18 cellular contexts compared by ENCODE assay signal in the genomic region with DNA sequence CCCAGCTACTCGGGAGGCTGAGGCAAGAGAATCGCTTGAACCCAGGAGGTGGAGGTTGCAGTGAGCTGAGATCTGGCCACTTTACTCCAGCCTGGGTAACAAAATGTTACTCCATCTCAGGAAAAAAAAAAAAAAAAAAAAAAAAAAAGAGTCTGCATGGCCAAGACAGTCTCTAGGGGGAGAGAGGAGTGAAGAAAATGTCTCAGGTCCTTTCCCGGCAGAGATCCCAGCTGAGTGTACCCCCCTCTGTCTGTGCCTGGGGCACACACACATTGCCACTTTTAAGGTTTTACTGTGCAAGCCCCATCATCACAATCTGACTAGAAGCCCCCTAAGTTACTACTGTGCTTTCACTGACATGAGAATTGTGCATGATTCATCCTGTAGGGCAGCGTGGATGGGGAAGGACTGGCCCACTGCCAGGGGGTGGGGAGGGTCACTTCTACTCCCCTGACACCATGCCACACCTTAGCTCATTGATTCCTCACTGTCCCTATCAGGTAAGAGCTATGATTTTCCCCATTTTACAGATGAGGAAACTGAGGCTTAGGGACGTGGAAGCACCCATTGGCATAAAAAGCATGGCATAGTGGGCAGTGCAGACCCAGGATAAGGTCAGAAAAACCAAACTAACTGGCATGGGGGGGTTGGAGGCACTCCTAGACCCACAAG.
A peak's percentile ranks its signal among the peaks of the same experiment; 100 is the strongest.
DNase-seq lines count a peak whose midpoint lies in the region; ATAC-seq, FAIRE-seq and TF ChIP-seq lines count a peak whose summit lies in the region.
"Had no signal": no experiment of that assay in that cellular context is flagged by ENCODE, and none has a peak within 500 bp of the region (broad histone marks: within the 10 kb centered on the region; RNA-seq: fewer than 3 reads in every experiment).

No MANE protein-coding gene starts in this region.

- H3K4me2 ChIP-seq in HepG2 (ENCODE audit: low read depth, low read length), result peak overlapping the region; percentile 71
- H3K4me2 ChIP-seq: PC-9 had no signal

- H4K20me1 ChIP-seq in HepG2 (ENCODE audit: insufficient read depth, low read length), result no peaks in the 10 kb centered on the region

- TF ChIP-seq CTCF in AG04450 (IDR thresholded peaks at IDR 0.05; ENCODE audit: low read depth, low read length), result peak; percentile 19; the same call in 1 of the 2 replicates
- TF ChIP-seq CTCF in HFFc6 (IDR thresholded peaks at IDR 0.05), result peak; percentile 30; the same call in 1 of the 2 replicates
- TF ChIP-seq CTCF in HepG2 (CRISPR knock-in tag; IDR thresholded peaks at IDR 0.05), result no peak
- no peak for TF ChIP-seq CTCF in GM13976 (IDR thresholded peaks at IDR 0.05; ENCODE audit: borderline replicate concordance, control extremely low read depth, extremely low read depth, insufficient read depth, missing control alignments)

- H3K4me1 Mint-ChIP-seq in HFFc6 (ENCODE audit: low read depth), result peaks cover 12% of the 10 kb centered on the region; the same call in 1 of the 2 replicates

- H3K4me1 ChIP-seq in HepG2 (ENCODE audit: insufficient read depth, low read length), result peaks cover 43% of the 10 kb centered on the region

- POLR2A ChIA-PET in AG04450 (lab: Yijun Ruan, JAX), result interaction anchor here (1.0 kb wide), 1 partner anchor 167 kb away, joined by 4 read pairs; no protein-coding TSS in a partner anchor
- POLR2A ChIA-PET in HepG2 (lab: Yijun Ruan, JAX), result interaction anchor here (0.6 to 1.4 kb wide), 4 partner anchors 30 to 329 kb away, joined by 3 read pairs; no protein-coding TSS in a partner anchor

- ATAC-seq in HepG2 (peak; percentile 39), HG03175 (IDR thresholded peaks at IDR 0.05; ENCODE audit: unreplicated experiment) (no peak)
- ATAC-seq: activated CD8-positive, alpha-beta T cell treated with anti-CD3 and anti-CD28 coated beads for 36 hours had no signal

- no peaks in the 10 kb centered on the region for H3K36me3 Mint-ChIP-seq in HFFc6 (ENCODE audit: low read depth)

- H3K27ac Mint-ChIP-seq in HFFc6, result no peak overlapping the region
- H3K27ac Mint-ChIP-seq: activated CD8-positive, alpha-beta T cell treated with anti-CD3 and anti-CD28 coated beads for 36 hours; activated T-helper 2 cell treated with anti-CD3 and anti-CD28 coated beads, Interferon-gamma antibody, Interleukin-2, Interleukin-4, amounts not matched to agents 10 μg/mL and 5 μg/mL and 100 μg/mL, durations not matched to agents 14 hours and 24 hours and 36 hours; stimulated activated naive CD8-positive, alpha-beta T cell treated with anti-CD3 and anti-CD28 coated beads, Interleukin-15, Interleukin-2, amounts not matched to agents 100 ng/mL and 50 ng/mL, for 24 hours had no signal

- H3K4me3 ChIP-seq in AG04450 (ENCODE audit: low read depth, low read length), result no peak overlapping the region
- peak overlapping the region in 1 of 3 experiments; percentile 55; a peak in 2 of 6 replicates for H3K4me3 ChIP-seq in HepG2 (replicated peaks in 1 of 3; ENCODE audit: insufficient read depth in 1 of 3, low read depth in 2 of 3, low read length in 3 of 3)
- H3K4me3 ChIP-seq: coronary artery, PC-9 had no signal

- peak overlapping the region; percentile 27 for H3K9ac ChIP-seq in HepG2 (ENCODE audit: insufficient read depth, low read depth, low read length)
- H3K9ac ChIP-seq: parathyroid adenoma had no signal

- no peak overlapping the region for H3K27ac ChIP-seq in AG04450 (ENCODE audit: low read depth, low read length)
- peak overlapping the region; percentile 56 for H3K27ac ChIP-seq in HepG2 (ENCODE audit: extremely low read length, insufficient read depth, low read length)
- H3K27ac ChIP-seq: parathyroid adenoma, PC-9 had no signal

- no peaks in the 10 kb centered on the region for H3K9me3 Mint-ChIP-seq in HFFc6
- H3K9me3 Mint-ChIP-seq: activated CD8-positive, alpha-beta T cell treated with anti-CD3 and anti-CD28 coated beads for 36 hours; activated T-helper 2 cell treated with anti-CD3 and anti-CD28 coated beads, Interferon-gamma antibody, Interleukin-2, Interleukin-4, amounts not matched to agents 10 μg/mL and 5 μg/mL and 100 μg/mL, durations not matched to agents 14 hours and 24 hours and 36 hours; stimulated activated naive CD8-positive, alpha-beta T cell treated with anti-CD3 and anti-CD28 coated beads, Interleukin-15, Interleukin-2, amounts not matched to agents 100 ng/mL and 50 ng/mL, for 24 hours had no signal

- H3K27me3 Mint-ChIP-seq in HFFc6 (ENCODE audit: insufficient read depth), result peaks cover 1% of the 10 kb centered on the region; the same call in 1 of the 2 replicates
- H3K27me3 Mint-ChIP-seq: activated CD8-positive, alpha-beta T cell treated with anti-CD3 and anti-CD28 coated beads for 36 hours had no signal

- H3K27me3 ChIP-seq in AG04450 (ENCODE audit: control insufficient read depth, insufficient read depth, low read length) (no peaks in the 10 kb centered on the region), HepG2 (ENCODE audit: control insufficient read depth in 1 of 2, insufficient read depth in 2 of 2, low read length in 2 of 2) (no peaks in the 10 kb centered on the region)

- CTCF ChIA-PET in AG04450 (lab: Charles Lee) (interaction anchor here (0.6 to 1.5 kb wide), 9 partner anchors 10 to 298 kb away, joined by 3 to 12 read pairs (median 3); a partner anchor contains a TSS), HepG2 (lab: Yijun Ruan, JAX; ENCODE audit: low intra/inter-chr PET ratio, low total read pairs) (no interaction called here)

- no peak overlapping the region for H2AFZ ChIP-seq in HepG2 (ENCODE audit: low read length)
- H2AFZ ChIP-seq: PC-9 had no signal

- TF ChIP-seq RAD21 in HepG2 (CRISPR knock-in tag; IDR thresholded peaks at IDR 0.05), result no peak

- no peaks in the 10 kb centered on the region for H3K36me3 ChIP-seq in HepG2 (replicated peaks in 1 of 2; ENCODE audit: control insufficient read depth in 1 of 2, insufficient read depth in 2 of 2, low read length in 2 of 2)

- H3K79me2 ChIP-seq in HepG2 (ENCODE audit: insufficient read depth, low read length), result no peaks in the 10 kb centered on the region

- H3K4me3 Mint-ChIP-seq in HFFc6, result no peak overlapping the region
- H3K4me3 Mint-ChIP-seq: activated CD8-positive, alpha-beta T cell treated with anti-CD3 and anti-CD28 coated beads for 36 hours; stimulated activated naive CD8-positive, alpha-beta T cell treated with anti-CD3 and anti-CD28 coated beads, Interleukin-15, Interleukin-2, amounts not matched to agents 100 ng/mL and 50 ng/mL, for 24 hours had no signal

- DNase-seq in AG04450 (ENCODE audit: low read depth, low spot score) (no peak), HFFc6 (no peak), cerebellar cortex (ENCODE audit: low spot score) (peak; percentile 21), HepG2 (ENCODE audit: low spot score) (no peak), NCI-H345 (lab: John Stamatoyannopoulos, UW) (no peak), GM13976 (ENCODE audit: low spot score) (no peak)
- DNase-seq in stimulated activated CD4-positive, alpha-beta T cell treated with anti-CD3 and anti-CD28 coated beads, Interleukin-4, amount 100 ng/mL, for 4 hours, result no peak
- DNase-seq: activated CD8-positive, alpha-beta T cell treated with anti-CD3 and anti-CD28 coated beads for 36 hours; amniotic stem cell; NCI-H187 treated with DMSO at 0.1 percent for 48 hours; NCI-H526 treated with DMSO at 0.1 percent for 48 hours; SW 1271 had no signal

- no TSS peak for BruUV-seq in HepG2 (replicated peaks; lab: Mats Ljungman, UMichigan)

- no peak for TF ChIP-seq EP300 in HepG2 (IDR thresholded peaks at IDR 0.05; ENCODE audit: low read depth in 2 of 2, low read length in 2 of 2)
- TF ChIP-seq EP300 in HepG2 (CRISPR knock-in tag; IDR thresholded peaks at IDR 0.05; ENCODE audit: borderline replicate concordance), result no peak

- intact Hi-C loops in HepG2 (cut with micrococcal nuclease; ENCODE audit: unreplicated experiment), result loop anchor here (5.0 to 10.0 kb wide), 3 partner anchors 62 to 204 kb away; a partner anchor contains a TSS

- FAIRE-seq in HepG2 (lab: Jason Lieb, UNC), result no peak

- TF ChIP-seq POLR2A in HepG2 (IDR thresholded peaks at IDR 0.05; ENCODE audit: insufficient read depth in 1 of 2, low read depth in 2 of 2, low read length in 2 of 2), result no peak

- in situ Hi-C loops in HepG2 (cut with HindIII; ENCODE audit: extremely low pct_ligation_motif_present, low pct_unique_long_range_greater_than_20kb) (loop anchor here (10.0 kb wide), 1 partner anchor 102 kb away; a partner anchor contains a TSS), GM13976 (cut with MboI; ENCODE audit: low sequenced_read_pairs, unreplicated experiment) (loop anchor here (10.0 kb wide), 1 partner anchor 162 kb away; no protein-coding TSS in a partner anchor)

- H3K9me3 ChIP-seq in AG04450 (ENCODE audit: control insufficient read depth, insufficient read depth, low read length) (no peaks in the 10 kb centered on the region), HepG2 (ENCODE audit: low read length) (no peaks in the 10 kb centered on the region)

- 53% methylated on average over 5 of the region's 5 CpGs for WGBS in HepG2 (ENCODE audit: low lambda C conversion rate)

TF ChIP-seq in HepG2, 621 proteins besides CTCF, POLR2A, EP300 and RAD21 (continues in another document):
- no peak for TF ChIP-seq DR1 (CRISPR knock-in tag; IDR thresholded peaks at IDR 0.05)
- TF ChIP-seq HHEX (CRISPR knock-in tag; IDR thresholded peaks at IDR 0.05), result no peak
- TF ChIP-seq ONECUT2 (CRISPR knock-in tag; IDR thresholded peaks at IDR 0.05), result no peak
- TF ChIP-seq RFXANK (CRISPR knock-in tag; IDR thresholded peaks at IDR 0.05), result no peak
- TF ChIP-seq, protein P1, sequence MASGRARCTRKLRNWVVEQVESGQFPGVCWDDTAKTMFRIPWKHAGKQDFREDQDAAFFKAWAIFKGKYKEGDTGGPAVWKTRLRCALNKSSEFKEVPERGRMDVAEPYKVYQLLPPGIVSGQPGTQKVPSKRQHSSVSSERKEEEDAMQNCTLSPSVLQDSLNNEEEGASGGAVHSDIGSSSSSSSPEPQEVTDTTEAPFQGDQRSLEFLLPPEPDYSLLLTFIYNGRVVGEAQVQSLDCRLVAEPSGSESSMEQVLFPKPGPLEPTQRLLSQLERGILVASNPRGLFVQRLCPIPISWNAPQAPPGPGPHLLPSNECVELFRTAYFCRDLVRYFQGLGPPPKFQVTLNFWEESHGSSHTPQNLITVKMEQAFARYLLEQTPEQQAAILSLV (CRISPR knock-in tag; IDR thresholded peaks at IDR 0.05; ENCODE audit: borderline replicate concordance), result no peak
- 0 out of 2 replicates have a peak, but pooled peaks have one; percentile 12 for TF ChIP-seq ZNF589 (CRISPR knock-in tag; conservative IDR thresholded peaks at IDR 0.05)
- TF ChIP-seq ZKSCAN8 (CRISPR knock-in tag; IDR thresholded peaks at IDR 0.05; ENCODE audit: borderline replicate concordance), result no peak
- no peak for TF ChIP-seq ZNF34 (CRISPR knock-in tag; IDR thresholded peaks at IDR 0.05; ENCODE audit: borderline replicate concordance)
- TF ChIP-seq ZNF382 (CRISPR knock-in tag; IDR thresholded peaks at IDR 0.05; ENCODE audit: borderline replicate concordance), result no peak
- no peak for TF ChIP-seq IKZF1 (IDR thresholded peaks at IDR 0.05)
- TF ChIP-seq REL (CRISPR knock-in tag; conservative IDR thresholded peaks at IDR 0.05), result 0 out of 2 replicates have a peak, but pooled peaks have one; percentile 36
- no peak for TF ChIP-seq PHB2 (IDR thresholded peaks at IDR 0.05; ENCODE audit: partially characterized antibody)
- TF ChIP-seq ZNF782 (CRISPR knock-in tag; IDR thresholded peaks at IDR 0.05; ENCODE audit: borderline replicate concordance), result no peak
- no peak for TF ChIP-seq TMF1 (CRISPR knock-in tag; IDR thresholded peaks at IDR 0.05; ENCODE audit: low read depth)

Comparison
In these comparisons a context has a peak if more than half of its experiments do, and no peak if none do; other contexts are left out.
1. CTCF ChIP-seq: peak in AG04450 (single experiment) and HFFc6 (single experiment); none in HepG2 (single experiment) and GM13976 (single experiment).